ENCODE assay signal across 2 cellular contexts in genomic region chr14:99822166-99822527, GRCh38.
TF ChIP-seq lines count a peak whose summit lies in the region.

No MANE protein-coding gene starts in this region.

TF ChIP-seq in H1, 55 proteins besides CTCF, POLR2A, EP300 and RAD21 (continued from another document):
- TF ChIP-seq BRCA1 (IDR thresholded peaks at IDR 0.05; ENCODE audit: low read depth, low read length), result no peak
- TF ChIP-seq YY1 (IDR thresholded peaks at IDR 0.05; ENCODE audit: low read depth, low read length), result no peak
- TF ChIP-seq CBX5 (IDR thresholded peaks at IDR 0.05; ENCODE audit: low read depth, low read length), result no peak
- no peak for TF ChIP-seq CREB1 (IDR thresholded peaks at IDR 0.05)
- no peak for TF ChIP-seq PHF8 (conservative IDR thresholded peaks at IDR 0.05; ENCODE audit: low read depth, low read length)
- no peak for TF ChIP-seq SP4 (IDR thresholded peaks at IDR 0.05; ENCODE audit: low read length)
- TF ChIP-seq EGR1 (IDR thresholded peaks at IDR 0.05; ENCODE audit: borderline replicate concordance, low read depth, low read length), result no peak
- TF ChIP-seq BACH1 (IDR thresholded peaks at IDR 0.05; ENCODE audit: low read length), result no peak
- TF ChIP-seq ATF2 (IDR thresholded peaks at IDR 0.05; ENCODE audit: low read length), result no peak
- no peak for TF ChIP-seq NRF1 (IDR thresholded peaks at IDR 0.05; ENCODE audit: low read depth, low read length)
- TF ChIP-seq MAFK (IDR thresholded peaks at IDR 0.05; ENCODE audit: low read depth, low read length), result no peak
TF ChIP-seq in H1: peak in this region for 0.

TF ChIP-seq in neural cell, 6 proteins besides CTCF, POLR2A, EP300 and RAD21 (continued from another document):
- no peak for TF ChIP-seq REST (IDR thresholded peaks at IDR 0.05; ENCODE audit: borderline replicate concordance)
- no peak for TF ChIP-seq POLR2AphosphoS5 (IDR thresholded peaks at IDR 0.05)
- no peak for TF ChIP-seq TAF1 (IDR thresholded peaks at IDR 0.05; ENCODE audit: low read depth)
